1 cellular context compared by ENCODE assay signal in the genomic region with DNA sequence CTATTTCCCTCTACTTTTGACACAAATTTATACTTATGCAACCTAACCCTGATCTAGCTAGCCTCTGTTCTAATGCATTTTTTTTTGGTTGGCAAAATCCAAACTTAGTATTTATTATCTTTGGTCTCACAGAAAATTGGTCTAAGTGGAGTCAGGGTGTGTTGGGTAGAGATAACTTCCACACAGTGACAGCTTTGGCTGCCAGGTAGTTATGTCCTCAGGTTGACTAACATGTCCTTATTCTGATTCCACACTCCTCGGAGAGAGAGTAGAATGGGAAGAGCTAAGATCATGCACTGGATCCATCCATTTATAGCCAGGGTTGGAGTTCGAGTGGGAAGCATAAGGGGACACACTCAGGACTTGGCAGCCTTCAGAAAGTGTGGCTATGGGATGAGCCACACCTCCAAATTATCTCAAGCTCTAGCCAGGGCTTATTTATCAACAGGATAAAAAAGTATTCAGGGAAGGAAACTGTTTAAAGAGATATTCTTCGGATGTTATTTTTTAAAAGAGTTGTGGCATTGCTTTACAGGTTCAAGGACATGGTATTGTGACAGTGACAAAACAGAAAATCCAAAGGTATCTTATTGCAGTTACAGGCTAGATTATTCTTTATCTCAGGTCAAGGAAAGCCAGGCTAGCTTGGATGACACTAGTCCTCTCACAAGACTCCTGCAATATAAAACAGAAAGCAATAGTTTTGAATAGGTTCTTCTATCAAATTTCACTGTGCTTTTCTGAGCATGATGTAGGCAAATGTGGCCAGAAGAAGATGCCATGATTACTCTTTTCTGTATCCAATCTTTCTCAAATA.
TF ChIP-seq lines count a peak whose summit lies in the region.

No MANE protein-coding gene starts in this region.

TF ChIP-seq in K562, 482 proteins besides CTCF, POLR2A, EP300 and RAD21 (continued from another document):
- TF ChIP-seq BDP1 (IDR thresholded peaks at IDR 0.05; ENCODE audit: insufficient read depth, insufficient read length) (no peak), SMARCA4 (IDR thresholded peaks at IDR 0.05) (0 out of 2 replicates have a peak, but pooled peaks have one; percentile 25), U2AF1 (optimal IDR thresholded peaks at IDR 0.05; ENCODE audit: low read depth, low read length) (no peak), HDAC1 (IDR thresholded peaks at IDR 0.05) (peak in 1 of 2 experiments; percentile 21; a peak in 1 of 4 replicates), HOXB6 (CRISPR knock-in tag; IDR thresholded peaks at IDR 0.05; ENCODE audit: borderline replicate concordance) (no peak), TEAD4 (IDR thresholded peaks at IDR 0.05; ENCODE audit: low read length) (peak; percentile 70), TEAD4 (CRISPR knock-in tag; IDR thresholded peaks at IDR 0.05; ENCODE audit: borderline replicate concordance) (no peak), MAFG (tag; conservative IDR thresholded peaks at IDR 0.05) (no peak), MYC (IDR thresholded peaks at IDR 0.05; ENCODE audit: low read depth, low read length) (no peak), MYC (CRISPR knock-in tag; IDR thresholded peaks at IDR 0.05; ENCODE audit: borderline replicate concordance, low read depth) (no peak), NCOR1 (IDR thresholded peaks at IDR 0.05) (peak; percentile 44; the same call in 1 of the 2 replicates), ZFPM2 (CRISPR knock-in tag; IDR thresholded peaks at IDR 0.05) (no peak), CBFA2T3 (IDR thresholded peaks at IDR 0.05) (peak; percentile 78), CBFA2T2 (conservative IDR thresholded peaks at IDR 0.05) (peak; percentile 65; the same call in 1 of the 2 replicates), MTA2 (IDR thresholded peaks at IDR 0.05; ENCODE audit: low read depth) (0 out of 2 replicates have a peak, but pooled peaks have one; percentile 8), ZNF134 (CRISPR knock-in tag; conservative IDR thresholded peaks at IDR 0.05) (no peak), RFX5 (IDR thresholded peaks at IDR 0.05; ENCODE audit: low read depth, low read length) (no peak), IFI16 (CRISPR knock-in tag; IDR thresholded peaks at IDR 0.05) (no peak), STAT5A (IDR thresholded peaks at IDR 0.05; ENCODE audit: borderline replicate concordance, low read length) (peak; percentile 40; the same call in 1 of the 2 replicates), L3MBTL2 (IDR thresholded peaks at IDR 0.05) (no peak), DPF2 (IDR thresholded peaks at IDR 0.05) (peak; percentile 34; the same call in 1 of the 2 replicates), KDM1A (IDR thresholded peaks at IDR 0.05) (0 out of 4 replicates have a peak, but pooled peaks of 1 of the 2 experiments have one; percentile 29), SIN3A (IDR thresholded peaks at IDR 0.05; ENCODE audit: borderline replicate concordance in 2 of 2, control insufficient read depth in 1 of 2, low read depth in 2 of 2, low read length in 2 of 2) (no peak), CEBPG (CRISPR knock-in tag; IDR thresholded peaks at IDR 0.05) (no peak), CEBPG (tag; conservative IDR thresholded peaks at IDR 0.05 in 1 of 2, IDR thresholded peaks at IDR 0.05 in 1 of 2) (no peak), KAT2B (IDR thresholded peaks at IDR 0.05; ENCODE audit: low read depth, low read length) (no peak), NBN (IDR thresholded peaks at IDR 0.05; ENCODE audit: low read depth) (no peak), BHLHE40 (IDR thresholded peaks at IDR 0.05; ENCODE audit: low read length) (no peak), ARID1B (IDR thresholded peaks at IDR 0.05) (peak; percentile 75), TCF7 (IDR thresholded peaks at IDR 0.05; ENCODE audit: borderline replicate concordance) (no peak), NFATC3 (IDR thresholded peaks at IDR 0.05) (no peak), GTF2F1 (IDR thresholded peaks at IDR 0.05; ENCODE audit: low read depth, low read length) (no peak), TCF3 (CRISPR knock-in tag; IDR thresholded peaks at IDR 0.05) (peak; percentile 64), POLR2G (IDR thresholded peaks at IDR 0.05; ENCODE audit: low read depth, low read length) (no peak), TAL1 (IDR thresholded peaks at IDR 0.05) (peak; percentile 74), NFIC (IDR thresholded peaks at IDR 0.05) (peak; percentile 9; the same call in 1 of the 2 replicates)
- TF ChIP-seq, protein P1, sequence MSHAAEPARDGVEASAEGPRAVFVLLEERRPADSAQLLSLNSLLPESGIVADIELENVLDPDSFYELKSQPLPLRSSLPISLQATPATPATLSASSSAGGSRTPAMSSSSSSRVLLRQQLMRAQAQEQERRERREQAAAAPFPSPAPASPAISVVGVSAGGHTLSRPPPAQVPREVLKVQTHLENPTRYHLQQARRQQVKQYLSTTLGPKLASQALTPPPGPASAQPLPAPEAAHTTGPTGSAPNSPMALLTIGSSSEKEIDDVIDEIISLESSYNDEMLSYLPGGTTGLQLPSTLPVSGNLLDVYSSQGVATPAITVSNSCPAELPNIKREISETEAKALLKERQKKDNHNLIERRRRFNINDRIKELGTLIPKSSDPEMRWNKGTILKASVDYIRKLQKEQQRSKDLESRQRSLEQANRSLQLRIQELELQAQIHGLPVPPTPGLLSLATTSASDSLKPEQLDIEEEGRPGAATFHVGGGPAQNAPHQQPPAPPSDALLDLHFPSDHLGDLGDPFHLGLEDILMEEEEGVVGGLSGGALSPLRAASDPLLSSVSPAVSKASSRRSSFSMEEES (CRISPR knock-in tag; IDR thresholded peaks at IDR 0.05) = no peak
- TF ChIP-seq, protein P2, sequence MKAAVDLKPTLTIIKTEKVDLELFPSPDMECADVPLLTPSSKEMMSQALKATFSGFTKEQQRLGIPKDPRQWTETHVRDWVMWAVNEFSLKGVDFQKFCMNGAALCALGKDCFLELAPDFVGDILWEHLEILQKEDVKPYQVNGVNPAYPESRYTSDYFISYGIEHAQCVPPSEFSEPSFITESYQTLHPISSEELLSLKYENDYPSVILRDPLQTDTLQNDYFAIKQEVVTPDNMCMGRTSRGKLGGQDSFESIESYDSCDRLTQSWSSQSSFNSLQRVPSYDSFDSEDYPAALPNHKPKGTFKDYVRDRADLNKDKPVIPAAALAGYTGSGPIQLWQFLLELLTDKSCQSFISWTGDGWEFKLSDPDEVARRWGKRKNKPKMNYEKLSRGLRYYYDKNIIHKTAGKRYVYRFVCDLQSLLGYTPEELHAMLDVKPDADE (conservative IDR thresholded peaks at IDR 0.05; ENCODE audit: control insufficient read depth, low read depth, low read length) = no peak
